In the genomic region with DNA sequence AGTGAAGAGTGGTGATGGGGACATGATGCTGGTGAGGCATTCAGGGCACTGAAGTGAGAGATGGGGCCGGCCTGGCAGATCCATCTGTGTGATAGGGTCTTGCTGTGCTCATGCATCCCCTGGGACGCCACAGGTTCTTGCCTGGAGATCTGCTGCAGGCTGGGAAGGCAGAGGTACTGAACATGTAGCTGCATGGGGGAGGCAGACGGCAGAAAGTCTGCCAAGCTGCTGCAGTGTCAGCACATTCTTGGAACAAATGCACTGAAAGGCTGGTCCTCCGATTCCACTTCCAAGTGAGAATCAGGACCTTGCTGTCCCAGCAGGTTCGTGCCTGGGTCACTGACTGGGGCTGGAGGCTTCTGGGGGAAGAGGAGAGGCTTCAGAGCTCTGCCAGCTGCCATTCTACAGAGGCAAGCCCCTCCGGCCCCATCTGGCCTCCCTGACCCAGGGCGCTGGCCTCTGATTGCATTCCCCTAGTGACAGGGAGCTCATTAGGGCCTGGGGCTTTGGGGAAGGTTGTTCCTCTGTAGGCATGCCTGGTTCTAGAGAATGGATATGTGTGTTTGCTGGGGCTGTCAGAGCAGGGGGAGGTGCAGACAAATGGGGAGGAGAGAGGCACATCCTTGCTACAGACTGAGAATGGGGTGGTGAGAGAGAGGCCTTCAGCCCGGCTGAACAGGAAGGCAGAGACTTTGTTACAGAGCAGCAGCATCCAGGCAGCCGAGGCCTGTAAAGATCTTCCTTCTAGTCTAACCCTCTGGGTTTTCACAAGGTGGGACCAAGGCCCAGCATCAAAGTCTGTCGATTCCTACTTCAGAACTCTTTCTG, we compare ENCODE assay signal across 17 cellular contexts.
"Had no signal": no experiment of that assay in that cellular context is flagged by ENCODE, and none has a peak within 500 bp of the region (broad histone marks: within the 10 kb centered on the region; RNA-seq: fewer than 3 reads in every experiment).

No MANE protein-coding gene starts in this region.

- H3K27ac ChIP-seq: adrenal gland, heart right ventricle, left ventricle myocardium inferior, right atrium auricular region had no signal

- H3K9me3 Mint-ChIP-seq: activated CD4-positive, alpha-beta T cell treated with anti-CD3 and anti-CD28 coated beads, Interleukin-2, amount 10 ng/mL, durations not matched to agents 24 days and 14 days; activated T-helper 2 cell treated with anti-CD3 and anti-CD28 coated beads, Interferon-gamma antibody, Interleukin-2, Interleukin-4, amounts not matched to agents 10 μg/mL and 5 μg/mL and 100 μg/mL, durations not matched to agents 14 hours and 24 hours and 36 hours; stimulated activated effector memory CD8-positive, alpha-beta T cell treated with anti-CD3 and anti-CD28 coated beads, Interleukin-12 subunit alpha, Interleukin-12 subunit beta, amount 100 ng/mL, for 72 hours; WTC11 had no signal

- H3K4me1 Mint-ChIP-seq: activated CD4-positive, alpha-beta T cell treated with anti-CD3 and anti-CD28 coated beads, Interleukin-2, amount 10 ng/mL, durations not matched to agents 24 days and 14 days; stimulated activated effector memory CD8-positive, alpha-beta T cell treated with anti-CD3 and anti-CD28 coated beads, Interleukin-12 subunit alpha, Interleukin-12 subunit beta, amount 100 ng/mL, for 72 hours had no signal

- H3K27me3 Mint-ChIP-seq: activated CD4-positive, alpha-beta T cell treated with anti-CD3 and anti-CD28 coated beads, Interleukin-2, amount 10 ng/mL, durations not matched to agents 24 days and 14 days had no signal

- H3K9me3 ChIP-seq: adrenal gland, heart right ventricle, left ventricle myocardium inferior, right atrium auricular region, tibial nerve had no signal

- H3K4me1 ChIP-seq: adrenal gland had no signal

- ATAC-seq: heart right ventricle; stimulated activated effector memory CD8-positive, alpha-beta T cell treated with anti-CD3 and anti-CD28 coated beads, Interleukin-12 subunit alpha, Interleukin-12 subunit beta, amount 100 ng/mL, for 72 hours; WTC11 had no signal

- H3K27ac Mint-ChIP-seq: activated CD4-positive, alpha-beta T cell treated with anti-CD3 and anti-CD28 coated beads, Interleukin-2, amount 10 ng/mL, durations not matched to agents 24 days and 14 days; activated T-helper 2 cell treated with anti-CD3 and anti-CD28 coated beads, Interferon-gamma antibody, Interleukin-2, Interleukin-4, amounts not matched to agents 10 μg/mL and 5 μg/mL and 100 μg/mL, durations not matched to agents 14 hours and 24 hours and 36 hours; stimulated activated effector memory CD8-positive, alpha-beta T cell treated with anti-CD3 and anti-CD28 coated beads, Interleukin-12 subunit alpha, Interleukin-12 subunit beta, amount 100 ng/mL, for 72 hours; WTC11 had no signal

- H3K4me3 ChIP-seq: adrenal gland, heart right ventricle, left ventricle myocardium inferior, right atrium auricular region, tibial nerve had no signal

- H3K36me3 Mint-ChIP-seq: stimulated activated effector memory CD8-positive, alpha-beta T cell treated with anti-CD3 and anti-CD28 coated beads, Interleukin-12 subunit alpha, Interleukin-12 subunit beta, amount 100 ng/mL, for 72 hours; WTC11 had no signal

- H3K36me3 ChIP-seq: adrenal gland, heart right ventricle, left ventricle myocardium inferior, right atrium auricular region, tibial nerve had no signal

- FAIRE-seq: frontal cortex, islet of Langerhans, small intestine had no signal

- H3K27me3 ChIP-seq: adrenal gland, heart right ventricle, right atrium auricular region, tibial nerve had no signal

- H3K4me3 Mint-ChIP-seq: activated CD4-positive, alpha-beta T cell treated with anti-CD3 and anti-CD28 coated beads, Interleukin-2, amount 10 ng/mL, durations not matched to agents 24 days and 14 days; stimulated activated effector memory CD8-positive, alpha-beta T cell treated with anti-CD3 and anti-CD28 coated beads, Interleukin-12 subunit alpha, Interleukin-12 subunit beta, amount 100 ng/mL, for 72 hours; WTC11 had no signal

- DNase-seq: activated CD4-positive, alpha-beta T cell treated with anti-CD3 and anti-CD28 coated beads, Interleukin-2, amount 10 ng/mL, durations not matched to agents 24 days and 14 days; activated naive CD4-positive, alpha-beta T cell treated with anti-CD3 and anti-CD28 coated beads, Interleukin-2, amount 50 U/mL, for 16 hours; adrenal gland; caudate nucleus; cortex of kidney; effector CD8-positive, alpha-beta T cell; heart right ventricle; left ventricle myocardium inferior; mesenchymal stem cell; small intestine had no signal
